In the genomic region with DNA sequence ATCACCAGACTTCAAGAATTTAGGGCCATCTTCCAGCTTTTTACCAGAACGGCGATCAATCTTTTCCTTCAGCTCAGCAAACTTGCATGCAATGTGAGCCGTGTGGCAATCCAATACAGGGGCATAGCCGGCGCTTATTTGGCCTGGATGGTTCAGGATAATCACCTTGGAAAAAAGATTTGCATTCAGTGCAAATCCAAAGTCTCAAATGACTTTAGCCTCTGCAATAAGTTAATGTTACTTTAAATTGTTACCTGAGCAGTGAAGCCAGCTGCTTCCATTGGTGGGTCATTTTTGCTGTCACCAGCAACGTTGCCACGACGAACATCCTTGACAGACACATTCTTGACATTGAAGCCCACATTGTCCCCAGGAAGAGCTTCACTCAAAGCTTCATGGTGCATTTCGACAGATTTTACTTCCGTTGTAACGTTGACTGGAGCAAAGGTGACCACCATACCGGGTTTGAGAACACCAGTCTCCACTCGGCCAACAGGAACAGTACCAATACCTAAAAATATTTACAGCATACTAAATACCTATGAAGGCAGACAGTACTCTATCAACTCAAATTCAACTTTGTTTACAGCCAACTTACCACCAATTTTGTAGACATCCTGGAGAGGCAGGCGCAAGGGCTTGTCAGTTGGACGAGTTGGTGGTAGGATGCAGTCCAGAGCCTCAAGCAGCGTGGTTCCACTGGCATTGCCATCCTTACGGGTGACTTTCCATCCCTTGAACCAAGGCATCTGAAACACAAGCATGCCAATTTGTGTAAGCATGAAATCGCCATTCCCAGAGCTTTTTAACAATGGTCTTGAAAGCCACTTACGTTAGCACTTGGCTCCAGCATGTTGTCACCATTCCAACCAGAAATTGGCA, we compare ENCODE assay signal across 8 cellular contexts. TPM values are rescaled to one million over a fixed set of nuclear protein-coding genes. Genes with fewer than 3 reads are reported as not detected.
A peak's percentile ranks its signal among the peaks of the same experiment; 100 is the strongest.
DNase-seq lines count a peak whose midpoint lies in the region; ATAC-seq and TF ChIP-seq lines count a peak whose summit lies in the region.
"Not testable (repeated sequence)": the region's sequence is repeated elsewhere in the genome, so short reads cannot be mapped to it uniquely, and the experiment has no call there.

No MANE protein-coding gene starts in this region.

- H3K36me3 Mint-ChIP-seq in WTC11 (peaks cover 64% of the 10 kb centered on the region), osteocyte (ENCODE audit: unreplicated experiment) (peaks cover 53% of the 10 kb centered on the region)

- intact Hi-C loops in uterus (cut with DNase I; ENCODE audit: low total_unique reads), result not testable (repeated sequence)

- H3K27me3 ChIP-seq in MM.1S (replicated peaks; ENCODE audit: insufficient read depth, low read length); uterus: not testable (repeated sequence)

- not testable (repeated sequence) for H2AFZ ChIP-seq in MM.1S (ENCODE audit: low read length)

- POLR2A ChIA-PET in WTC11 (lab: Charles Lee), result interaction anchor here (1.0 to 3.5 kb wide), 2 partner anchors 47 to 61 kb away, joined by 3 to 26 read pairs; no protein-coding TSS in a partner anchor

- H3F3A ChIP-seq in MM.1S (ENCODE audit: insufficient read depth, low read length), result peaks cover 87% of the 10 kb centered on the region

- CTCF ChIA-PET in WTC11 (lab: Charles Lee), result not testable (repeated sequence)

- H4K20me1 ChIP-seq in MM.1S (ENCODE audit: insufficient read depth, low read length), result peaks cover 50% of the 10 kb centered on the region

- H3K27ac ChIP-seq in MM.1S (ENCODE audit: low read length), result peak overlapping the region; percentile 92; the same call in 1 of the 2 replicates
- peak overlapping the region; percentile 39 to 99 for H3K27ac ChIP-seq in uterus

- not testable (repeated sequence) for H3K9me3 ChIP-seq in ES-I3 (ENCODE audit: control insufficient read depth, insufficient read depth, low read length); MM.1S (replicated peaks; ENCODE audit: insufficient read depth, low read length); uterus

- not testable (repeated sequence) for H3K9me2 ChIP-seq in MM.1S (replicated peaks; ENCODE audit: insufficient read depth, low read length)

- H3K36me3 ChIP-seq in ES-I3 (ENCODE audit: insufficient read depth, low read length) (peaks cover 41% of the 10 kb centered on the region), MM.1S (replicated peaks; ENCODE audit: insufficient read depth, low read length) (peaks cover 25% of the 10 kb centered on the region)
- H3K36me3 ChIP-seq in uterus, result not testable (repeated sequence)

- not testable (repeated sequence) for H3K4me1 ChIP-seq in ES-I3 (ENCODE audit: insufficient read depth, low read length); uterus
- peaks cover 25% of the 10 kb centered on the region for H3K4me1 ChIP-seq in MM.1S (ENCODE audit: low read length)

- H3K9me3 Mint-ChIP-seq in WTC11; osteocyte (ENCODE audit: unreplicated experiment): not testable (repeated sequence)

- not testable (repeated sequence) for DNase-seq in MM.1S; WTC11 (ENCODE audit: low spot score); uterus
- DNase-seq in astrocyte of the hippocampus (ENCODE audit: low read depth, low spot score) (peak; percentile 39), erythroblast (lab: John Stamatoyannopoulos, UW) (peak; percentile 28 to 31), kidney tubule cell (ENCODE audit: low spot score) (peak; percentile 22), osteocyte (ENCODE audit: extremely low spot score, unreplicated experiment) (peak; percentile 15)

- not testable (repeated sequence) for TF ChIP-seq POLR2A in erythroblast (IDR thresholded peaks at IDR 0.05; ENCODE audit: low read length); uterus (IDR thresholded peaks at IDR 0.05)

- H3K4me2 ChIP-seq in MM.1S (ENCODE audit: low read depth, low read length), result peak overlapping the region; percentile 92; the same call in 1 of the 2 replicates

- peak overlapping the region; percentile 96 for H3K9ac ChIP-seq in ES-I3 (ENCODE audit: low read depth, low read length)
- peak overlapping the region; percentile 100; the same call in 1 of the 2 replicates for H3K9ac ChIP-seq in MM.1S (ENCODE audit: low read length)

- H3K79me2 ChIP-seq in MM.1S (ENCODE audit: low read length), result peaks cover 47% of the 10 kb centered on the region

- H3K4me1 Mint-ChIP-seq in WTC11 (peaks cover 58% of the 10 kb centered on the region), osteocyte (ENCODE audit: unreplicated experiment) (peaks cover 51% of the 10 kb centered on the region)

- H3K4me3 ChIP-seq in MM.1S (ENCODE audit: low read length), result peak overlapping the region; percentile 97; the same call in 1 of the 2 replicates
- H3K4me3 ChIP-seq in uterus, result not testable (repeated sequence)

- TF ChIP-seq CTCF in MM.1S (IDR thresholded peaks at IDR 0.05; ENCODE audit: low read length); WTC11 (IDR thresholded peaks at IDR 0.05); osteocyte (IDR thresholded peaks at IDR 0.05); uterus (IDR thresholded peaks at IDR 0.05): not testable (repeated sequence)

- peaks cover 12% of the 10 kb centered on the region for H3K27me3 Mint-ChIP-seq in WTC11 (ENCODE audit: low read depth)
- not testable (repeated sequence) for H3K27me3 Mint-ChIP-seq in osteocyte (ENCODE audit: unreplicated experiment)

- not testable (repeated sequence) for ATAC-seq in WTC11

- H3K4me3 Mint-ChIP-seq in WTC11, result peak overlapping the region; percentile 98
- peak overlapping the region; percentile 95 for H3K4me3 Mint-ChIP-seq in osteocyte (ENCODE audit: unreplicated experiment)

- H3K27ac Mint-ChIP-seq in WTC11, result peak overlapping the region; percentile 96
- peak overlapping the region; percentile 99 for H3K27ac Mint-ChIP-seq in osteocyte (ENCODE audit: unreplicated experiment)

TF ChIP-seq in WTC11, 78 proteins besides CTCF, POLR2A, EP300 and RAD21:
- TF ChIP-seq EMX1 (CRISPR knock-in tag; IDR thresholded peaks at IDR 0.05) (peak; percentile 51; the same call in 1 of the 2 replicates), ZNF671 (CRISPR knock-in tag; IDR thresholded peaks at IDR 0.05) (peak; percentile 59; the same call in 1 of the 2 replicates), AR (CRISPR knock-in tag; IDR thresholded peaks at IDR 0.05) (peak; percentile 70; the same call in 1 of the 2 replicates), NFATC4 (CRISPR knock-in tag; IDR thresholded peaks at IDR 0.05) (peak; percentile 36; the same call in 1 of the 2 replicates)
- TF ChIP-seq, protein P1, sequence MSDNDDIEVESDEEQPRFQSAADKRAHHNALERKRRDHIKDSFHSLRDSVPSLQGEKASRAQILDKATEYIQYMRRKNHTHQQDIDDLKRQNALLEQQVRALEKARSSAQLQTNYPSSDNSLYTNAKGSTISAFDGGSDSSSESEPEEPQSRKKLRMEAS (CRISPR knock-in tag; IDR thresholded peaks at IDR 0.05), result 0 out of 2 replicates have a peak, but pooled peaks have one; percentile 16

RNA-seq across cellular contexts. Expression of gene EEF1A1, which starts 2.5 kb away (rescaled TPM):
- total RNA-seq in WTC11 (2021) (11,564 to 13,111 TPM (median 12,917 TPM) in 3 replicates), osteocyte (10,441 and 10,582 TPM in 2 replicates), uterus (over 10,000 TPM; 11,501 to 26,048 (median 13,655) TPM)

RNA-seq across cellular contexts. Expression of gene MTO1, which starts 56.8 kb away (rescaled TPM):
- total RNA-seq in WTC11 (2021) (24.1 to 32.4 TPM (median 28.2 TPM) in 3 replicates), osteocyte (23.7 and 24.8 TPM in 2 replicates), uterus (10 to 100 TPM; 13.3 to 38.3 (median 26.8) TPM)
